ENCODE assay signal across 9 cellular contexts in the genomic region with DNA sequence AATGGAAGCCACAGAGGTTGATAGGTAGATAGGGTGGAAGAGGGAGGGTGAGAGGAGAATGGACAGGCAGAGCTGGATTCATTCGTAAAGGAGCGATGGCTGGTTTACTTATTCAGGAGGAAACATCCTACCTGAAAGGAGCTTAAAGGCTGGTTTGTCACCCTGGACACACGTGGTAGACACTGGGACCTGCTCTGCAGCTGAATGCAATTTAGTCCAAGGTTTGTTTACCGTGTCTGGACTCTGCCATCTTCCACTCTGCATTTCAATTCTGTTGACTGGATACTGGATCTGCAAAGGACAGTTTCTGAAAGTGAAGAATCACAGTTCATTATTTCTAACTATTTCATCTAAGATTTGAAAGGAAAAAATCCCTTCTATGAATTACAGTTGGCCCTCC. TPM values are rescaled to one million over a fixed set of nuclear protein-coding genes. Genes with fewer than 3 reads are reported as not detected.
"Had no signal": no experiment of that assay in that cellular context is flagged by ENCODE, and none has a peak within 500 bp of the region (broad histone marks: within the 10 kb centered on the region; RNA-seq: fewer than 3 reads in every experiment).

No MANE protein-coding gene starts in this region.

RNA-seq across cellular contexts. Expression of a gene that starts 15.6 kb away (rescaled TPM):
- total RNA-seq: PC-3, PC-9, Peyer's patch, Right ventricle myocardium inferior, Right ventricle myocardium superior, RPMI7951, SJCRH30, SJSA1 had no signal
- polyA plus RNA-seq: SK-N-SH had no signal
